24 cellular contexts compared by ENCODE assay signal in the genomic region with DNA sequence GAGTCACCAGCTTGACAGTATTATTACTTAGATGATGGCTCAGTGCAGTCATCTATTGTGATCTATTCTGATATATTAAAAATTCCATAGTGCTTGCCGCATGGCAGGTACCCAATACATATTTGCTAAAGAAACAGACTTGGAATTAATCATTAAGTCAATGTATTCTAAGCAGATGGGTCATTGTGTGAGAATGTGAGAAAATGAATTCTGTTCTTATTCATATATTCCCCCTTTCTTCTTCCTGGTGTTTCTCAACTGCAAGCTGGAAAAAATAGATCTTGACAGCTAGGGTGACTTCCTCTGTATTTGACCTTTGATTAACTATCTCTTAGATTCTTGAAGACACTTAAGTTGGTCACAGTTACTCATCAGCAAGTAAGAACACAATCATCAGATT.
DNase-seq lines count a peak whose midpoint lies in the region; ATAC-seq, FAIRE-seq and TF ChIP-seq lines count a peak whose summit lies in the region.
"Had no signal": no experiment of that assay in that cellular context is flagged by ENCODE, and none has a peak within 500 bp of the region (broad histone marks: within the 10 kb centered on the region; RNA-seq: fewer than 3 reads in every experiment).

No MANE protein-coding gene starts in this region.

- H3K9me3 Mint-ChIP-seq in HFFc6: no peaks in the 10 kb centered on the region

- DNase-seq in HFFc6 (peak; percentile 9), fibroblast of mammary gland (ENCODE audit: low read depth) (peak; percentile 17), epidermal melanocyte (ENCODE audit: insufficient read length, low spot score) (no peak), DMS153 treated with DMSO at 0.1 percent for 48 hours (lab: John Stamatoyannopoulos, UW; ENCODE audit: unreplicated experiment) (no peak), H54 (ENCODE audit: insufficient read length, low spot score) (no peak)
- DNase-seq: DMS53, GDM1, KBM-7, MV-4-11, NCI-H1105, NCI-H1436 treated with DMSO at 0.1 percent for 48 hours, NCI-H1930, NCI-H446 treated with DMSO at 0.1 percent for 48 hours, NCI-H526, NCI-H82, Right ventricle myocardium superior, RPMI8226 had no signal

- FAIRE-seq in H54 (lab: Jason Lieb, UNC): no peak
- FAIRE-seq: GM12878, HTR-8/SVneo had no signal

- peak; percentile 83 for ATAC-seq in SK-N-SH treated with all-trans-retinoic acid at 6 μM for 48 hours
- no peak for ATAC-seq in GM19455 (IDR thresholded peaks at IDR 0.05; ENCODE audit: unreplicated experiment)
- ATAC-seq: GM12878 had no signal

- peaks cover 26% of the 10 kb centered on the region for H3K4me1 ChIP-seq in ACC112 (ENCODE audit: control insufficient read depth, insufficient read depth, low read length, unreplicated experiment)
- H3K4me1 ChIP-seq: SJSA1 had no signal

- H3K36me3 Mint-ChIP-seq in HFFc6 (ENCODE audit: low read depth): peaks cover 8% of the 10 kb centered on the region

- no peaks in the 10 kb centered on the region for H3K36me3 ChIP-seq in ACC112 (ENCODE audit: insufficient read depth, low read length)
- H3K36me3 ChIP-seq: SJSA1 had no signal

- TF ChIP-seq CTCF in HFFc6 (IDR thresholded peaks at IDR 0.05) (no peak), fibroblast of mammary gland (conservative IDR thresholded peaks at IDR 0.05; ENCODE audit: control insufficient read depth, insufficient read depth, low read depth, low read length) (no peak)

- H3K27ac ChIP-seq in ACC112 (ENCODE audit: low read depth, low read length): peak overlapping the region; percentile 68
- H3K27ac ChIP-seq: 22Rv1, SJSA1 had no signal

- peaks cover 33% of the 10 kb centered on the region for H3K4me1 Mint-ChIP-seq in HFFc6 (ENCODE audit: low read depth)

- H3K27me3 Mint-ChIP-seq in HFFc6 (ENCODE audit: insufficient read depth): no peaks in the 10 kb centered on the region; the same call in 1 of the 2 replicates

- H2AFZ ChIP-seq in ACC112 (ENCODE audit: low read length, unreplicated experiment): no peak overlapping the region

- H3K79me2 ChIP-seq in ACC112 (ENCODE audit: control insufficient read depth, insufficient read depth, low read length, unreplicated experiment): no peaks in the 10 kb centered on the region

- no peak overlapping the region for H3K27ac Mint-ChIP-seq in HFFc6

- H3K27me3 ChIP-seq in ACC112 (ENCODE audit: insufficient read depth, low read length): no peaks in the 10 kb centered on the region
- H3K27me3 ChIP-seq: SJSA1 had no signal

- TF ChIP-seq POLR2A in H54 (IDR thresholded peaks at IDR 0.05; ENCODE audit: low read depth, low read length): no peak

- H3K4me3 Mint-ChIP-seq in HFFc6: no peak overlapping the region

- H3K4me3 ChIP-seq in ACC112 (ENCODE audit: low read depth, low read length): peak overlapping the region; percentile 41; the same call in 1 of the 2 replicates
- H3K4me3 ChIP-seq in fibroblast of mammary gland (ENCODE audit: control insufficient read depth, low read depth, low read length): no peak overlapping the region
- H3K4me3 ChIP-seq: GM12878, SJSA1 had no signal

TF ChIP-seq in SK-N-SH treated with all-trans-retinoic acid at 6 μM for 48 hours, 23 proteins besides CTCF, POLR2A, EP300 and RAD21:
- TF ChIP-seq ZC3H10 (CRISPR knock-in tag; IDR thresholded peaks at IDR 0.05): peak; percentile 81
- TF ChIP-seq, protein P1, sequence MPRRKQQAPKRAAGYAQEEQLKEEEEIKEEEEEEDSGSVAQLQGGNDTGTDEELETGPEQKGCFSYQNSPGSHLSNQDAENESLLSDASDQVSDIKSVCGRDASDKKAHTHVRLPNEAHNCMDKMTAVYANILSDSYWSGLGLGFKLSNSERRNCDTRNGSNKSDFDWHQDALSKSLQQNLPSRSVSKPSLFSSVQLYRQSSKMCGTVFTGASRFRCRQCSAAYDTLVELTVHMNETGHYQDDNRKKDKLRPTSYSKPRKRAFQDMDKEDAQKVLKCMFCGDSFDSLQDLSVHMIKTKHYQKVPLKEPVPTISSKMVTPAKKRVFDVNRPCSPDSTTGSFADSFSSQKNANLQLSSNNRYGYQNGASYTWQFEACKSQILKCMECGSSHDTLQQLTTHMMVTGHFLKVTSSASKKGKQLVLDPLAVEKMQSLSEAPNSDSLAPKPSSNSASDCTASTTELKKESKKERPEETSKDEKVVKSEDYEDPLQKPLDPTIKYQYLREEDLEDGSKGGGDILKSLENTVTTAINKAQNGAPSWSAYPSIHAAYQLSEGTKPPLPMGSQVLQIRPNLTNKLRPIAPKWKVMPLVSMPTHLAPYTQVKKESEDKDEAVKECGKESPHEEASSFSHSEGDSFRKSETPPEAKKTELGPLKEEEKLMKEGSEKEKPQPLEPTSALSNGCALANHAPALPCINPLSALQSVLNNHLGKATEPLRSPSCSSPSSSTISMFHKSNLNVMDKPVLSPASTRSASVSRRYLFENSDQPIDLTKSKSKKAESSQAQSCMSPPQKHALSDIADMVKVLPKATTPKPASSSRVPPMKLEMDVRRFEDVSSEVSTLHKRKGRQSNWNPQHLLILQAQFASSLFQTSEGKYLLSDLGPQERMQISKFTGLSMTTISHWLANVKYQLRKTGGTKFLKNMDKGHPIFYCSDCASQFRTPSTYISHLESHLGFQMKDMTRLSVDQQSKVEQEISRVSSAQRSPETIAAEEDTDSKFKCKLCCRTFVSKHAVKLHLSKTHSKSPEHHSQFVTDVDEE (CRISPR knock-in tag; IDR thresholded peaks at IDR 0.05): no peak
- TF ChIP-seq ESRRG (CRISPR knock-in tag; IDR thresholded peaks at IDR 0.05): no peak
- TF ChIP-seq, protein P2, sequence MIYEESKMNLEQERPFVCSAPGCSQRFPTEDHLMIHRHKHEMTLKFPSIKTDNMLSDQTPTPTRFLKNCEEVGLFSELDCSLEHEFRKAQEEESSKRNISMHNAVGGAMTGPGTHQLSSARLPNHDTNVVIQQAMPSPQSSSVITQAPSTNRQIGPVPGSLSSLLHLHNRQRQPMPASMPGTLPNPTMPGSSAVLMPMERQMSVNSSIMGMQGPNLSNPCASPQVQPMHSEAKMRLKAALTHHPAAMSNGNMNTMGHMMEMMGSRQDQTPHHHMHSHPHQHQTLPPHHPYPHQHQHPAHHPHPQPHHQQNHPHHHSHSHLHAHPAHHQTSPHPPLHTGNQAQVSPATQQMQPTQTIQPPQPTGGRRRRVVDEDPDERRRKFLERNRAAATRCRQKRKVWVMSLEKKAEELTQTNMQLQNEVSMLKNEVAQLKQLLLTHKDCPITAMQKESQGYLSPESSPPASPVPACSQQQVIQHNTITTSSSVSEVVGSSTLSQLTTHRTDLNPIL (CRISPR knock-in tag; IDR thresholded peaks at IDR 0.05; ENCODE audit: low read depth): 0 out of 2 replicates have a peak, but pooled peaks have one; percentile 61
- peak; percentile 93 for TF ChIP-seq TOX (CRISPR knock-in tag; IDR thresholded peaks at IDR 0.05; ENCODE audit: borderline replicate concordance)
- peak; percentile 52; the same call in 1 of the 2 replicates for TF ChIP-seq RARB (CRISPR knock-in tag; IDR thresholded peaks at IDR 0.05)
- TF ChIP-seq, protein P3, sequence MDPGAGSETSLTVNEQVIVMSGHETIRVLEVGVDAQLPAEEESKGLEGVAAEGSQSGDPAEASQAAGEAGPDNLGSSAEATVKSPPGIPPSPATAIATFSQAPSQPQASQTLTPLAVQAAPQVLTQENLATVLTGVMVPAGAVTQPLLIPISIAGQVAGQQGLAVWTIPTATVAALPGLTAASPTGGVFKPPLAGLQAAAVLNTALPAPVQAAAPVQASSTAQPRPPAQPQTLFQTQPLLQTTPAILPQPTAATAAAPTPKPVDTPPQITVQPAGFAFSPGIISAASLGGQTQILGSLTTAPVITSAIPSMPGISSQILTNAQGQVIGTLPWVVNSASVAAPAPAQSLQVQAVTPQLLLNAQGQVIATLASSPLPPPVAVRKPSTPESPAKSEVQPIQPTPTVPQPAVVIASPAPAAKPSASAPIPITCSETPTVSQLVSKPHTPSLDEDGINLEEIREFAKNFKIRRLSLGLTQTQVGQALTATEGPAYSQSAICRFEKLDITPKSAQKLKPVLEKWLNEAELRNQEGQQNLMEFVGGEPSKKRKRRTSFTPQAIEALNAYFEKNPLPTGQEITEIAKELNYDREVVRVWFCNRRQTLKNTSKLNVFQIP (CRISPR knock-in tag; IDR thresholded peaks at IDR 0.05; ENCODE audit: borderline replicate concordance, low read depth): peak; percentile 96; the same call in 1 of the 2 replicates
- no peak for TF ChIP-seq ZFP30 (CRISPR knock-in tag; IDR thresholded peaks at IDR 0.05)
- peak; percentile 90 for TF ChIP-seq ISL1 (CRISPR knock-in tag; IDR thresholded peaks at IDR 0.05)
TF ChIP-seq in SK-N-SH treated with all-trans-retinoic acid at 6 μM for 48 hours: peak in this region for 6.

Comparison
In these comparisons a context has a peak if more than half of its experiments do, and no peak if none do; other contexts are left out.
1. DNase-seq: peak in HFFc6 (single experiment) and fibroblast of mammary gland (single experiment); none in epidermal melanocyte (single experiment), DMS153 treated with DMSO at 0.1 percent for 48 hours (single experiment) and H54 (single experiment).